ENCODE assay signal across 34 cellular contexts in the genomic region with DNA sequence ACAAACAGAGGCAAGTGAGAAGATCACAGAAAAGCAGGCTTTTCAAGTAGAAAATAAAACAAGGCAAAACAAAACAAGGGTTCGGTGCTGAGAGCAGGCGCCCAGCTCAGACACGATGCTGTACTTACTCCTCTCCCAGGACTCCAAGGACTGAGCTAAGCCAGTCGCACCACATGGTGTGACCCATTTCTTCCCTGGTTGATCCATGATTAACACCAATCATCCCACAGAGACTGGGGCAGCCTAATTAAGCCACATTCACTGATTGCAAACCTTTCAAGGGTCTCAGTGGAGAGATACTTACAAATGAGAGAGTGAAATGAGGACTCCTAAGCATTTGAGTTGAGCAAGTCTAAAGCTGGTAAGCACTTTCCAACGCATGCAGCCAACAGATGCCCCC.
"Had no signal": no experiment of that assay in that cellular context is flagged by ENCODE, and none has a peak within 500 bp of the region (broad histone marks: within the 10 kb centered on the region; RNA-seq: fewer than 3 reads in every experiment).

No MANE protein-coding gene starts in this region.

- H3K4me2 ChIP-seq: KMS-11 had no signal

- H3K27ac ChIP-seq: KMS-11 had no signal

- DNase-seq: Karpas-422, Kasumi-1, KG1, MG63, MM.1S, MV-4-11, NCI-H1048, NCI-H1092, NCI-H1092 treated with DMSO at 0.1 percent for 48 hours, NCI-H1105, NCI-H1105 treated with DMSO at 0.1 percent for 48 hours, NCI-H1417, NCI-H1417 treated with DMSO at 0.1 percent for 48 hours, NCI-H1436, NCI-H1436 treated with DMSO at 0.1 percent for 48 hours, NCI-H146, NCI-H1694, NCI-H1694 treated with DMSO at 0.1 percent for 48 hours, NCI-H187, NCI-H187 treated with DMSO at 0.1 percent for 48 hours, NCI-H1930, NCI-H2029, NCI-H2029 treated with DMSO at 0.1 percent for 48 hours, NCI-H2081, NCI-H2081 treated with DMSO at 0.1 percent for 48 hours, NCI-H2107, NCI-H2171, NCI-H2171 treated with DMSO at 0.1 percent for 48 hours, NCI-H2227 treated with DMSO at 0.1 percent for 48 hours, NCI-H226, NCI-H345, NCI-H446, NCI-H446 treated with DMSO at 0.1 percent for 48 hours had no signal

- H3K36me3 ChIP-seq: MG63 had no signal

- H3K9me3 ChIP-seq: MG63 had no signal

- H3K9ac ChIP-seq: KMS-11 had no signal

- H3K4me3 ChIP-seq: MG63 had no signal
